Comparison of ENCODE assay signal across 16 cellular contexts in genomic region chr1:6660415-6661049, GRCh38. TPM values are rescaled to one million over a fixed set of nuclear protein-coding genes. Genes with fewer than 3 reads are reported as not detected.
DNase-seq lines count a peak whose midpoint lies in the region; FAIRE-seq and TF ChIP-seq lines count a peak whose summit lies in the region.
"Had no signal": no experiment of that assay in that cellular context is flagged by ENCODE, and none has a peak within 500 bp of the region (broad histone marks: within the 10 kb centered on the region; RNA-seq: fewer than 3 reads in every experiment).

No MANE protein-coding gene starts in this region.

- no peaks in the 10 kb centered on the region for H3K9me3 Mint-ChIP-seq in nephron
- H3K9me3 Mint-ChIP-seq: CD8-positive, alpha-beta memory T cell; H9 had no signal

- no peaks in the 10 kb centered on the region for H3K27me3 ChIP-seq in hepatocyte
- H3K27me3 ChIP-seq: BLaER1 had no signal

- FAIRE-seq in kidney (lab: Jason Lieb, UNC), result no peak
- FAIRE-seq: A549, GM19239 had no signal

- H2AFZ ChIP-seq in hepatocyte, result no peak overlapping the region

- no peaks in the 10 kb centered on the region for H3K27me3 Mint-ChIP-seq in nephron (ENCODE audit: low read depth)
- H3K27me3 Mint-ChIP-seq: CD8-positive, alpha-beta memory T cell had no signal

- H3K4me2 ChIP-seq in hepatocyte, result no peak overlapping the region
- H3K4me2 ChIP-seq: A549, BLaER1 had no signal

- peaks cover 37% of the 10 kb centered on the region for H3K36me3 Mint-ChIP-seq in nephron (ENCODE audit: low read depth)

- DNase-seq in amniotic epithelial cell (ENCODE audit: low read depth) (peak; percentile 30), kidney (no peak), cortex of kidney (lab: John Stamatoyannopoulos, UW) (no peak), DMS 273 treated with DMSO at 0.1 percent for 48 hours (lab: John Stamatoyannopoulos, UW) (no peak), HuH-7.5 (ENCODE audit: low spot score) (no peak), hepatocyte (ENCODE audit: low spot score) (no peak)
- DNase-seq: Caco-2; CD8-positive, alpha-beta memory T cell; DMS53; GF-D8; GOT3; H9 had no signal

- no peak overlapping the region for H3K9ac ChIP-seq in kidney (ENCODE audit: low read length in 2 of 2)
- H3K9ac ChIP-seq: BLaER1 had no signal

- H3K9me2 ChIP-seq in hepatocyte (replicated peaks; ENCODE audit: insufficient read depth), result no peaks in the 10 kb centered on the region

- H3K36me3 ChIP-seq in kidney (ENCODE audit: control insufficient read depth in 1 of 2, insufficient read depth in 2 of 2, low read length in 2 of 2), result no peaks in the 10 kb centered on the region
- H3K36me3 ChIP-seq in hepatocyte (replicated peaks; ENCODE audit: insufficient read depth, low read depth), result no peaks in the 10 kb centered on the region

- 81% methylated on average over 7 of the region's 7 CpGs for WGBS in hepatocyte (ENCODE audit: low lambda C conversion rate, missing lambda C conversion rate)

- H3K4me1 Mint-ChIP-seq in nephron, result peaks cover 13% of the 10 kb centered on the region
- H3K4me1 Mint-ChIP-seq: H9 had no signal

- H4K20me1 ChIP-seq in hepatocyte (ENCODE audit: insufficient read depth, poor library complexity, severe bottlenecking), result peaks cover 4% of the 10 kb centered on the region

- peak overlapping the region; percentile 8 to 36 (median 24) for H3K27ac Mint-ChIP-seq in nephron
- H3K27ac Mint-ChIP-seq: H9 had no signal

- H3K4me3 Mint-ChIP-seq in nephron, result no peak overlapping the region
- H3K4me3 Mint-ChIP-seq: CD8-positive, alpha-beta memory T cell; H9 had no signal

- intact Hi-C loops in kidney (cut with DNase I), result no loop called here

- no peaks in the 10 kb centered on the region for H3K9me3 ChIP-seq in kidney (ENCODE audit: control insufficient read depth in 1 of 2, low read length in 2 of 2)
- no peaks in the 10 kb centered on the region for H3K9me3 ChIP-seq in hepatocyte (ENCODE audit: low read depth)
- H3K9me3 ChIP-seq: A549, Caco-2 had no signal

- no peak for TF ChIP-seq CTCF in kidney (IDR thresholded peaks at IDR 0.05; ENCODE audit: borderline replicate concordance, extremely low read depth, insufficient read depth)
- TF ChIP-seq CTCF in nephron (IDR thresholded peaks at IDR 0.05; ENCODE audit: unreplicated experiment in 3 of 3), result no peak
- TF ChIP-seq CTCF in hepatocyte (IDR thresholded peaks at IDR 0.05; ENCODE audit: poor library complexity), result no peak

- H3K27ac ChIP-seq in kidney (ENCODE audit: low read depth in 2 of 2, low read length in 2 of 2), result peak overlapping the region; percentile 23 to 32
- H3K27ac ChIP-seq in hepatocyte, result no peak overlapping the region
- H3K27ac ChIP-seq: A549, BLaER1 had no signal

- H3K4me1 ChIP-seq in kidney (ENCODE audit: control insufficient read depth in 1 of 2, insufficient read depth in 1 of 2, low read depth in 1 of 2, low read length in 2 of 2) (peaks cover 3 to 13% of the 10 kb centered on the region in 2 donors), hepatocyte (ENCODE audit: insufficient read depth) (peaks cover 5% of the 10 kb centered on the region)
- H3K4me1 ChIP-seq: A549, Caco-2 had no signal

- H3K4me3 ChIP-seq in kidney (ENCODE audit: low read length in 2 of 2) (peak overlapping the region in 1 of 2 donors; percentile 17), hepatocyte (no peak overlapping the region)
- H3K4me3 ChIP-seq: A549, BLaER1 had no signal

- H3K79me2 ChIP-seq in hepatocyte, result no peaks in the 10 kb centered on the region

RNA-seq across cellular contexts. Expression of gene THAP3, which starts 35.9 kb away (rescaled TPM):
- total RNA-seq in kidney (14.4 TPM), hepatocyte (13.0 and 13.2 TPM in 2 replicates)
- polyA plus RNA-seq in kidney (ENCODE audit: insufficient read depth, low read depth, low replicate concordance) (28.7 TPM), hepatocyte (18.9 and 26.5 TPM in 2 replicates)

RNA-seq across cellular contexts. Expression of gene DNAJC11, which starts 41.1 kb away (rescaled TPM):
- total RNA-seq in kidney (44.6 TPM), hepatocyte (35.3 and 47.9 TPM in 2 replicates)
- polyA plus RNA-seq in kidney (ENCODE audit: insufficient read depth, low read depth, low replicate concordance) (49.8 TPM), hepatocyte (39.5 and 43.0 TPM in 2 replicates)

RNA-seq across cellular contexts. Expression of gene PHF13, which starts 47.0 kb away (rescaled TPM):
- total RNA-seq in kidney, result 11.0 TPM
- 6.0 TPM for polyA plus RNA-seq in kidney (ENCODE audit: insufficient read depth, low read depth, low replicate concordance)
- 10.0 and 11.4 TPM in 2 replicates for total RNA-seq in hepatocyte
- 9.6 and 12.5 TPM in 2 replicates for polyA plus RNA-seq in hepatocyte

RNA-seq across cellular contexts. Expression of gene KLHL21, which starts 57.9 kb away (rescaled TPM):
- total RNA-seq in kidney (25.0 TPM), hepatocyte (17.7 and 20.6 TPM in 2 replicates)
- polyA plus RNA-seq in kidney (ENCODE audit: insufficient read depth, low read depth, low replicate concordance) (13.9 TPM), hepatocyte (16.7 and 20.0 TPM in 2 replicates)
